In genomic region chr22:42298746-42299145, GRCh38 we compare ENCODE assay signal across 24 cellular contexts. TPM values are rescaled to one million over a fixed set of nuclear protein-coding genes. Genes with fewer than 3 reads are reported as not detected.
DNase-seq lines count a peak whose midpoint lies in the region; ATAC-seq and TF ChIP-seq lines count a peak whose summit lies in the region.
"Had no signal": no experiment of that assay in that cellular context is flagged by ENCODE, and none has a peak within 500 bp of the region (broad histone marks: within the 10 kb centered on the region; RNA-seq: fewer than 3 reads in every experiment).

No MANE protein-coding gene starts in this region.

- no peak for DNase-seq in CD4-positive, CD25-positive, alpha-beta regulatory T cell
- DNase-seq in activated T-helper 2 cell treated with anti-CD3 and anti-CD28 coated beads, Interferon-gamma antibody, Interleukin-2, Interleukin-4, amounts not matched to agents 10 μg/mL and 5 μg/mL and 100 μg/mL, durations not matched to agents 14 hours and 24 hours and 36 hours (ENCODE audit: low spot score), result no peak
- DNase-seq in natural killer cell, result no peak
- DNase-seq in tibial artery, result no peak
- DNase-seq: activated CD4-positive, alpha-beta T cell treated with anti-CD3 and anti-CD28 coated beads, Interleukin-2, amount 50 U/mL, for 48 hours; activated naive CD4-positive, alpha-beta T cell treated with anti-CD3 and anti-CD28 coated beads for 36 hours; central memory CD4-positive, alpha-beta T cell; GOT3; IMR-90; left ventricle myocardium superior; NCI-H1417 treated with DMSO at 0.1 percent for 48 hours; NCI-H524; NK-92 treated with Interleukin-12 subunit alpha and Interleukin-12 subunit beta, amount 100 ng/mL, for 24 hours; stimulated activated CD4-positive, alpha-beta T cell treated with anti-CD3 and anti-CD28 coated beads, Interleukin-4, amount 100 ng/mL, for 1 hour; thyroid gland had no signal

- no peak overlapping the region for H3K4me3 ChIP-seq in CD4-positive, CD25-positive, alpha-beta regulatory T cell (ENCODE audit: low read depth, low read length)
- no peak overlapping the region for H3K4me3 ChIP-seq in DOHH2 (ENCODE audit: low read length)
- no peak overlapping the region for H3K4me3 ChIP-seq in tibial artery
- H3K4me3 ChIP-seq: ascending aorta, mucosa of descending colon, smooth muscle cell, thyroid gland had no signal

- H3K4me2 ChIP-seq in DOHH2 (ENCODE audit: low read length), result peak overlapping the region; percentile 100

- TF ChIP-seq CTCF in DOHH2 (IDR thresholded peaks at IDR 0.05; ENCODE audit: low read depth, low read length, poor library complexity, severe bottlenecking) (no peak), natural killer cell (IDR thresholded peaks at IDR 0.05) (no peak), tibial artery (IDR thresholded peaks at IDR 0.05) (no peak)

- no peaks in the 10 kb centered on the region for H3K9me3 ChIP-seq in CD4-positive, CD25-positive, alpha-beta regulatory T cell (ENCODE audit: control insufficient read depth in 2 of 2, low read length in 2 of 2)
- H3K9me3 ChIP-seq in DOHH2 (ENCODE audit: control insufficient read depth, insufficient read depth, low read length) (no peaks in the 10 kb centered on the region), tibial artery (no peaks in the 10 kb centered on the region)
- H3K9me3 ChIP-seq: ascending aorta, mucosa of descending colon, thyroid gland had no signal

- no peaks in the 10 kb centered on the region for H4K20me1 ChIP-seq in DOHH2 (ENCODE audit: control insufficient read depth, insufficient read depth, low read depth, low read length)

- ATAC-seq in CD4-positive, CD25-positive, alpha-beta regulatory T cell (ENCODE audit: low read depth in 2 of 2), result no peak
- ATAC-seq in natural killer cell (no peak), GM21529 (IDR thresholded peaks at IDR 0.05; ENCODE audit: unreplicated experiment) (no peak), HG03571 (IDR thresholded peaks at IDR 0.05; ENCODE audit: unreplicated experiment) (no peak)
- ATAC-seq: left ventricle myocardium superior, mucosa of descending colon had no signal

- no peaks in the 10 kb centered on the region for H3K27me3 ChIP-seq in CD4-positive, CD25-positive, alpha-beta regulatory T cell (ENCODE audit: control insufficient read depth, insufficient read depth, low read length)
- H3K27me3 ChIP-seq in DOHH2 (ENCODE audit: control insufficient read depth, low read length) (peaks cover 4% of the 10 kb centered on the region; the same call in 1 of the 2 replicates), tibial artery (peaks cover 0 to 41% of the 10 kb centered on the region in 2 donors)
- H3K27me3 ChIP-seq: ascending aorta, thyroid gland had no signal

- H3K4me1 ChIP-seq in CD4-positive, CD25-positive, alpha-beta regulatory T cell (ENCODE audit: control insufficient read depth, insufficient read depth, low read length, poor library complexity, severe bottlenecking), result peaks cover 67% of the 10 kb centered on the region
- H3K4me1 ChIP-seq in DOHH2 (ENCODE audit: control insufficient read depth, low read length) (peaks cover 84% of the 10 kb centered on the region), tibial artery (peaks cover 0 to 18% (median 6%) of the 10 kb centered on the region in 4 donors)

- H3K4me3 Mint-ChIP-seq in CD4-positive, CD25-positive, alpha-beta regulatory T cell, result peak overlapping the region in 3 of 4 donors; percentile 39 to 69 (median 43)
- peak overlapping the region; percentile 8 for H3K4me3 Mint-ChIP-seq in activated T-helper 2 cell treated with anti-CD3 and anti-CD28 coated beads, Interferon-gamma antibody, Interleukin-2, Interleukin-4, amounts not matched to agents 10 μg/mL and 5 μg/mL and 100 μg/mL, durations not matched to agents 14 hours and 24 hours and 36 hours (ENCODE audit: low read depth)
- H3K4me3 Mint-ChIP-seq in natural killer cell, result peak overlapping the region; percentile 81
- H3K4me3 Mint-ChIP-seq: activated naive CD4-positive, alpha-beta T cell treated with anti-CD3 and anti-CD28 coated beads for 36 hours; stimulated activated naive CD8-positive, alpha-beta T cell treated with anti-CD3 and anti-CD28 coated beads, Interleukin-15, Interleukin-2, amounts not matched to agents 100 ng/mL and 50 ng/mL, for 24 hours had no signal

- peaks cover 27% of the 10 kb centered on the region for H3F3A ChIP-seq in DOHH2 (ENCODE audit: control insufficient read depth, insufficient read depth)

- intact Hi-C loops in activated T-helper 2 cell treated with anti-CD3 and anti-CD28 coated beads, Interferon-gamma antibody, Interleukin-2, Interleukin-4, amounts not matched to agents 10 μg/mL and 5 μg/mL and 100 μg/mL, durations not matched to agents 14 hours and 24 hours and 36 hours (cut with micrococcal nuclease), result no loop called here
- intact Hi-C loops in natural killer cell (cut with micrococcal nuclease) (no loop called here), tibial artery (cut with DNase I; ENCODE audit: low total_unique reads) (no loop called here)

- H3K36me3 ChIP-seq in CD4-positive, CD25-positive, alpha-beta regulatory T cell (ENCODE audit: control insufficient read depth, insufficient read depth, low read length), result no peaks in the 10 kb centered on the region
- H3K36me3 ChIP-seq in DOHH2 (ENCODE audit: control insufficient read depth, low read length) (no peaks in the 10 kb centered on the region), tibial artery (no peaks in the 10 kb centered on the region)
- H3K36me3 ChIP-seq: ascending aorta, thyroid gland had no signal

- no peaks in the 10 kb centered on the region for H3K36me3 Mint-ChIP-seq in CD4-positive, CD25-positive, alpha-beta regulatory T cell
- H3K36me3 Mint-ChIP-seq in activated T-helper 2 cell treated with anti-CD3 and anti-CD28 coated beads, Interferon-gamma antibody, Interleukin-2, Interleukin-4, amounts not matched to agents 10 μg/mL and 5 μg/mL and 100 μg/mL, durations not matched to agents 14 hours and 24 hours and 36 hours (ENCODE audit: low read depth), result no peaks in the 10 kb centered on the region
- no peaks in the 10 kb centered on the region for H3K36me3 Mint-ChIP-seq in natural killer cell

- H3K79me2 ChIP-seq in DOHH2 (ENCODE audit: control insufficient read depth, low read length), result no peaks in the 10 kb centered on the region

- H3K4me1 Mint-ChIP-seq in CD4-positive, CD25-positive, alpha-beta regulatory T cell, result peaks cover 0 to 96% (median 42%) of the 10 kb centered on the region in 4 donors
- H3K4me1 Mint-ChIP-seq in activated T-helper 2 cell treated with anti-CD3 and anti-CD28 coated beads, Interferon-gamma antibody, Interleukin-2, Interleukin-4, amounts not matched to agents 10 μg/mL and 5 μg/mL and 100 μg/mL, durations not matched to agents 14 hours and 24 hours and 36 hours (ENCODE audit: low read depth), result peaks cover 30% of the 10 kb centered on the region
- peaks cover 15 to 25% of the 10 kb centered on the region in 2 donors for H3K4me1 Mint-ChIP-seq in natural killer cell

- H3K27me3 Mint-ChIP-seq in CD4-positive, CD25-positive, alpha-beta regulatory T cell, result peaks cover 4% of the 10 kb centered on the region
- H3K27me3 Mint-ChIP-seq in activated T-helper 2 cell treated with anti-CD3 and anti-CD28 coated beads, Interferon-gamma antibody, Interleukin-2, Interleukin-4, amounts not matched to agents 10 μg/mL and 5 μg/mL and 100 μg/mL, durations not matched to agents 14 hours and 24 hours and 36 hours (ENCODE audit: low read depth), result peaks cover 7% of the 10 kb centered on the region
- peaks cover 0 to 7% of the 10 kb centered on the region in 2 donors for H3K27me3 Mint-ChIP-seq in natural killer cell (ENCODE audit: low read depth in 2 of 2)
- H3K27me3 Mint-ChIP-seq: stimulated activated naive CD8-positive, alpha-beta T cell treated with anti-CD3 and anti-CD28 coated beads, Interleukin-15, Interleukin-2, amounts not matched to agents 100 ng/mL and 50 ng/mL, for 24 hours had no signal

- H3K27ac ChIP-seq in CD4-positive, CD25-positive, alpha-beta regulatory T cell (ENCODE audit: insufficient read depth, low read length, poor library complexity, severe bottlenecking), result peak overlapping the region; percentile 36
- peak overlapping the region; percentile 94 for H3K27ac ChIP-seq in DOHH2 (ENCODE audit: low read depth, low read length)
- H3K27ac ChIP-seq in tibial artery, result no peak overlapping the region
- H3K27ac ChIP-seq: ascending aorta, thyroid gland, VCaP had no signal

- peak overlapping the region; percentile 69 to 98 (median 97) for H3K27ac Mint-ChIP-seq in CD4-positive, CD25-positive, alpha-beta regulatory T cell
- H3K27ac Mint-ChIP-seq in activated T-helper 2 cell treated with anti-CD3 and anti-CD28 coated beads, Interferon-gamma antibody, Interleukin-2, Interleukin-4, amounts not matched to agents 10 μg/mL and 5 μg/mL and 100 μg/mL, durations not matched to agents 14 hours and 24 hours and 36 hours, result no peak overlapping the region
- peak overlapping the region in 1 of 2 donors; percentile 75 for H3K27ac Mint-ChIP-seq in natural killer cell
- H3K27ac Mint-ChIP-seq: activated naive CD4-positive, alpha-beta T cell treated with anti-CD3 and anti-CD28 coated beads for 36 hours; stimulated activated naive CD8-positive, alpha-beta T cell treated with anti-CD3 and anti-CD28 coated beads, Interleukin-15, Interleukin-2, amounts not matched to agents 100 ng/mL and 50 ng/mL, for 24 hours; T-helper 2 cell treated with Interferon-gamma antibody and Interleukin-4, amounts not matched to agents 5 μg/mL and 100 μg/mL, for 36 hours had no signal

- H3K9me3 Mint-ChIP-seq in CD4-positive, CD25-positive, alpha-beta regulatory T cell, result peaks cover 0 to 1% (median 0%) of the 10 kb centered on the region in 7 donors
- no peaks in the 10 kb centered on the region for H3K9me3 Mint-ChIP-seq in activated T-helper 2 cell treated with anti-CD3 and anti-CD28 coated beads, Interferon-gamma antibody, Interleukin-2, Interleukin-4, amounts not matched to agents 10 μg/mL and 5 μg/mL and 100 μg/mL, durations not matched to agents 14 hours and 24 hours and 36 hours
- no peaks in the 10 kb centered on the region for H3K9me3 Mint-ChIP-seq in natural killer cell
- H3K9me3 Mint-ChIP-seq: activated naive CD4-positive, alpha-beta T cell treated with anti-CD3 and anti-CD28 coated beads for 36 hours; stimulated activated naive CD8-positive, alpha-beta T cell treated with anti-CD3 and anti-CD28 coated beads, Interleukin-15, Interleukin-2, amounts not matched to agents 100 ng/mL and 50 ng/mL, for 24 hours; T-helper 2 cell treated with Interferon-gamma antibody and Interleukin-4, amounts not matched to agents 5 μg/mL and 100 μg/mL, for 36 hours had no signal

- H3K9me2 ChIP-seq in DOHH2 (replicated peaks; ENCODE audit: control insufficient read depth, low read length), result no peaks in the 10 kb centered on the region

RNA-seq across cellular contexts. Expression of gene TCF20, which starts 28.3 kb away (rescaled TPM):
- total RNA-seq in CD4-positive, CD25-positive, alpha-beta regulatory T cell, result 101 TPM
- 1 to 10 TPM; 1.4 to 2.1 (median 1.9) TPM for polyA plus RNA-seq in CD4-positive, CD25-positive, alpha-beta regulatory T cell
- total RNA-seq in activated T-helper 2 cell treated with anti-CD3 and anti-CD28 coated beads, Interferon-gamma antibody, Interleukin-2, Interleukin-4, amounts not matched to agents 10 μg/mL and 5 μg/mL and 100 μg/mL, durations not matched to agents 14 hours and 24 hours and 36 hours, result 70.5 and 74.3 TPM in 2 replicates
- total RNA-seq in natural killer cell, result 10 to 100 TPM; 57.8 to 70.8 (median 69.1) TPM

Comparison
In these comparisons a context has a peak if more than half of its experiments do, and no peak if none do; other contexts are left out.
1. H3K27ac ChIP-seq: peak in CD4-positive, CD25-positive, alpha-beta regulatory T cell (single experiment) and DOHH2 (single experiment); none in tibial artery (0 of 2).
2. H3K4me3 Mint-ChIP-seq: peak in every context shown above with its lines; median percentile 81 in natural killer cell; 43 in CD4-positive, CD25-positive, alpha-beta regulatory T cell; 8 in activated T-helper 2 cell treated with anti-CD3 and anti-CD28 coated beads, Interferon-gamma antibody, Interleukin-2, Interleukin-4, amounts not matched to agents 10 μg/mL and 5 μg/mL and 100 μg/mL, durations not matched to agents 14 hours and 24 hours and 36 hours.